25 cellular contexts compared by ENCODE assay signal in the genomic region with DNA sequence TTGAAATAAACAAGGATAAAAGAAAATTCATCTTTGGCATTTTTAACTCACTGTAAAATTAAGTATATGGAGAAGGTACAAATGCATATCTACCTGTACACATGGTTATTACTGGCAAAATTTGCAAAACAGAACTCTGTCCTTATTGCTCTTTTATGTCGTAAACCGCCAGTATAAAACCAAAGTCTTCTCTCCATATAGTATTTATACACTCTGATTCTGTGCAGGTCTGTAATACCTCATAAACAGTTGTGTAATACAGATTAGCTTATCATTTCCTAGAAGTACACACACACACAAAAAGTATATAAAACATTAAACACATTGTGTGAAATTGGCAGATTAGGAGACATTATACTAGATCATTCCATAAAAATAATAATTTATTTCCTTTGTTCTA.
"Had no signal": no experiment of that assay in that cellular context is flagged by ENCODE, and none has a peak within 500 bp of the region (broad histone marks: within the 10 kb centered on the region; RNA-seq: fewer than 3 reads in every experiment).

No MANE protein-coding gene starts in this region.

- FAIRE-seq: endometrium, frontal cortex, kidney had no signal

- H3K27me3 ChIP-seq: colonic mucosa, foreskin keratinocyte, gastroesophageal sphincter, heart left ventricle, hepatocyte, left lung had no signal

- ATAC-seq: effector memory CD8-positive, alpha-beta T cell; esophagus mucosa; foreskin keratinocyte; gastroesophageal sphincter; heart left ventricle; left lung; left ventricle myocardium superior; lower lobe of right lung had no signal

- H3K4me3 Mint-ChIP-seq: dendritic cell treated with granulocyte-macrophage colony-stimulating factor and Interleukin-4, amounts not matched to agents 40 ng/mL and 50 ng/mL, for 4 days; effector memory CD8-positive, alpha-beta T cell; endodermal cell; immature natural killer cell; mesothelial cell of epicardium had no signal

- DNase-seq: cortex of kidney; effector CD8-positive, alpha-beta T cell; effector memory CD8-positive, alpha-beta T cell; endodermal cell; erythroblast; foreskin keratinocyte; heart left ventricle; hypothalamus; immature natural killer cell; islet precursor cell; kidney; kidney glomerular epithelial cell; left lung; left ventricle myocardium superior; lower lobe of right lung; mesenchymal stem cell had no signal

- H3K36me3 Mint-ChIP-seq: mesothelial cell of epicardium had no signal

- H3K4me1 Mint-ChIP-seq: immature natural killer cell had no signal

- H3K4me1 ChIP-seq: colonic mucosa, foreskin keratinocyte, gastroesophageal sphincter, left lung had no signal

- H3K36me3 ChIP-seq: colonic mucosa, gastroesophageal sphincter, heart left ventricle, left lung, lower lobe of right lung had no signal

- H3K9me3 ChIP-seq: colonic mucosa, gastroesophageal sphincter, lower lobe of right lung had no signal

- H3K4me3 ChIP-seq: colonic mucosa, gastroesophageal sphincter, heart left ventricle, hepatocyte, left lung, lower lobe of right lung had no signal

- H3K27ac Mint-ChIP-seq: dendritic cell treated with granulocyte-macrophage colony-stimulating factor and Interleukin-4, amounts not matched to agents 40 ng/mL and 50 ng/mL, for 4 days; effector memory CD8-positive, alpha-beta T cell; endodermal cell; immature natural killer cell; mesothelial cell of epicardium had no signal

- H3K27ac ChIP-seq: colonic mucosa, epithelial cell of prostate, foreskin keratinocyte, gastroesophageal sphincter, heart left ventricle, hepatocyte, left lung, lower lobe of right lung had no signal

- H3K27me3 Mint-ChIP-seq: dendritic cell treated with granulocyte-macrophage colony-stimulating factor and Interleukin-4, amounts not matched to agents 40 ng/mL and 50 ng/mL, for 4 days; effector memory CD8-positive, alpha-beta T cell had no signal
